In the genomic region with DNA sequence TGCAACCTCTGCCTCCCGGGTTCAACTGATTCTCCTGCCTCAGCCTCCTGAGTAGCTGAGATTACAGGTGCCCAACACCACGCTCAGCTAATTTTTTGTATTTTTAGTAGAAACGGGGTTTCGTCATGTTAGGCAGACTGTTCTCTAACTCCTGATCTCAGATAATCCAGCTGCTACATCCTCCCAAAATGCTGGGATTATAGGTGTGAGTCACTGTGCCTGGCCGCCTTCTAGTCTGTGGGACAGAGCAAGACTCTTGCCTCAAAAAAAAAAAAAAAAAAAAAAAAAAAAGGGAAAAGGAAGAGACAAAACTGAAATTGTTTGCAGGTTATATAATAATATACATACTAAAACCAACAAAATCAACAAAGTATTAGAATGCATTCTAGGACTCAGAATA, we compare ENCODE assay signal across 15 cellular contexts.
DNase-seq lines count a peak whose midpoint lies in the region; ATAC-seq and TF ChIP-seq lines count a peak whose summit lies in the region.
"Had no signal": no experiment of that assay in that cellular context is flagged by ENCODE, and none has a peak within 500 bp of the region (broad histone marks: within the 10 kb centered on the region; RNA-seq: fewer than 3 reads in every experiment).

No MANE protein-coding gene starts in this region.

- ATAC-seq in PC-3 (peak; percentile 58; the same call in 1 of the 2 replicates), GM18519 (IDR thresholded peaks at IDR 0.05; ENCODE audit: low FRiP score, unreplicated experiment) (no peak)

- H3K4me3 ChIP-seq in PC-3 (ENCODE audit: low read length) (no peak overlapping the region), smooth muscle cell (no peak overlapping the region)
- H3K4me3 ChIP-seq: BLaER1, HAP-1, SK-N-MC had no signal

- H3K27ac ChIP-seq in PC-3 (ENCODE audit: low read length) (peak overlapping the region; percentile 55; the same call in 1 of the 2 replicates), smooth muscle cell (ENCODE audit: low read depth) (peak overlapping the region; percentile 72)
- H3K27ac ChIP-seq: BLaER1, SK-N-MC had no signal

- H3K4me2 ChIP-seq in PC-3 (ENCODE audit: low read length): no peak overlapping the region
- peak overlapping the region; percentile 57 for H3K4me2 ChIP-seq in smooth muscle cell
- H3K4me2 ChIP-seq: BLaER1 had no signal

- H3K27me3 ChIP-seq in PC-3 (ENCODE audit: low read length) (no peaks in the 10 kb centered on the region), smooth muscle cell (ENCODE audit: low read depth) (no peaks in the 10 kb centered on the region)
- H3K27me3 ChIP-seq: BLaER1 had no signal

- H3K36me3 ChIP-seq in PC-3 (ENCODE audit: low read depth, low read length) (no peaks in the 10 kb centered on the region), smooth muscle cell (ENCODE audit: low read depth) (peaks cover 18% of the 10 kb centered on the region)
- H3K36me3 ChIP-seq: HAP-1 had no signal

- H3K4me1 ChIP-seq in PC-3 (ENCODE audit: insufficient read depth, low read length) (peaks cover 7% of the 10 kb centered on the region), smooth muscle cell (ENCODE audit: low read depth) (no peaks in the 10 kb centered on the region)
- H3K4me1 ChIP-seq: BLaER1, HAP-1 had no signal

- WGBS in smooth muscle cell (ENCODE audit: low lambda C conversion rate): 65% methylated on average over 5 of the region's 5 CpGs

- no peaks in the 10 kb centered on the region for H4K20me1 ChIP-seq in PC-3 (ENCODE audit: low read length)
- H4K20me1 ChIP-seq in smooth muscle cell (ENCODE audit: low read depth): peaks cover 7% of the 10 kb centered on the region
- H4K20me1 ChIP-seq: BLaER1 had no signal

- peaks cover 4% of the 10 kb centered on the region for H3F3A ChIP-seq in PC-3 (ENCODE audit: low read length, unreplicated experiment)
- peaks cover 11% of the 10 kb centered on the region for H3F3A ChIP-seq in smooth muscle cell (ENCODE audit: low read depth)

- CTCF ChIA-PET in PC-3 (lab: Charles Lee): interaction anchor here (1.0 kb wide), 1 partner anchor 73 kb away, joined by 5 read pairs; no protein-coding TSS in a partner anchor

- TF ChIP-seq CTCF in PC-3 (conservative IDR thresholded peaks at IDR 0.05; ENCODE audit: low read depth, low read length) (no peak), smooth muscle cell (IDR thresholded peaks at IDR 0.05; ENCODE audit: borderline replicate concordance, insufficient read depth, poor library complexity, severe bottlenecking) (no peak), GM10266 (IDR thresholded peaks at IDR 0.05; ENCODE audit: control insufficient read depth, insufficient read depth, low read depth, missing control alignments) (no peak)

- no TSS peak for BruUV-seq in PC-3 (replicated peaks; lab: Mats Ljungman, UMichigan)

- intact Hi-C loops in PC-3 (cut with micrococcal nuclease): no loop called here

- H2AFZ ChIP-seq in PC-3 (ENCODE audit: low read length) (no peak overlapping the region), smooth muscle cell (ENCODE audit: low read depth) (no peak overlapping the region)

- H3K79me2 ChIP-seq in PC-3 (ENCODE audit: low read length) (no peaks in the 10 kb centered on the region), smooth muscle cell (ENCODE audit: low read depth) (peaks cover 6% of the 10 kb centered on the region)

- peak; percentile 83 for DNase-seq in ELR (ENCODE audit: low read depth)
- DNase-seq in PC-3: peak; percentile 13
- peak; percentile 40 for DNase-seq in fibroblast of gingiva (ENCODE audit: low read depth)
- no peak for DNase-seq in smooth muscle cell (lab: John Stamatoyannopoulos, UW; ENCODE audit: unreplicated experiment)
- no peak for DNase-seq in GM10266 (ENCODE audit: extremely low spot score)
- no peak for DNase-seq in SIG-M5 treated with dmso at 0.1 percent for 504 hours (lab: John Stamatoyannopoulos, UW; ENCODE audit: unreplicated experiment)
- DNase-seq: DMS153, NCI-H1417 treated with DMSO at 0.1 percent for 48 hours, NCI-H2029, NCI-H2171 treated with DMSO at 0.1 percent for 48 hours, NCI-H774 had no signal

- POLR2A ChIA-PET in PC-3 (lab: Charles Lee; ENCODE audit: unreplicated experiment): no interaction called here

- H3K9ac ChIP-seq in PC-3 (ENCODE audit: low read length): no peak overlapping the region
- H3K9ac ChIP-seq in smooth muscle cell (ENCODE audit: low read depth): no peak overlapping the region
- H3K9ac ChIP-seq: BLaER1 had no signal

- no peaks in the 10 kb centered on the region for H3K9me2 ChIP-seq in PC-3 (replicated peaks; ENCODE audit: low read length)

- H3K9me3 ChIP-seq in PC-3 (ENCODE audit: low read length): no peaks in the 10 kb centered on the region
- no peaks in the 10 kb centered on the region for H3K9me3 ChIP-seq in smooth muscle cell (replicated peaks; ENCODE audit: low read depth)
- H3K9me3 ChIP-seq: HAP-1 had no signal

Comparison
In these comparisons a context has a peak if more than half of its experiments do, and no peak if none do; other contexts are left out.
1. DNase-seq: peak in ELR (single experiment), PC-3 (single experiment) and fibroblast of gingiva (single experiment); none in smooth muscle cell (single experiment), GM10266 (single experiment) and SIG-M5 treated with dmso at 0.1 percent for 504 hours (single experiment).